Comparison of ENCODE assay signal across 8 cellular contexts in genomic region chr5:134004626-134005414, GRCh38. TPM values are rescaled to one million over a fixed set of nuclear protein-coding genes. Genes with fewer than 3 reads are reported as not detected.
DNase-seq lines count a peak whose midpoint lies in the region; ATAC-seq and TF ChIP-seq lines count a peak whose summit lies in the region.

VDAC1 (minus strand) TSS chr5:134004975; CDS start chr5:133993012, 11,963 bp downstream.

- H2BK5ac ChIP-seq in mesendoderm (ENCODE audit: low read length): peak within 1 kb of the TSS; percentile 93

- H3K36me3 ChIP-seq in BE2C: peaks cover 33% of the 10 kb centered on the region
- H3K36me3 ChIP-seq in mesendoderm (ENCODE audit: control insufficient read depth, insufficient read depth, low read length): peaks cover 3% of the 10 kb centered on the region

- H3K27me3 Mint-ChIP-seq in effector memory CD8-positive, alpha-beta T cell: no peaks in the 10 kb centered on the region

- peak within 1 kb of the TSS; percentile 99 for H3K4ac ChIP-seq in mesendoderm (ENCODE audit: low read depth, low read length)

- POLR2A ChIA-PET in activated CD8-positive, alpha-beta memory T cell treated with anti-CD3 and anti-CD28 coated beads for 36 hours (lab: Charles Lee): interaction anchor here (0.9 to 1.4 kb wide), 9 partner anchors 11 to 1042 kb away, joined by 3 to 8 read pairs (median 4); partner anchors contain the start of genes PPP2CA and SKP1

- peaks cover 30 to 41% of the 10 kb centered on the region in 2 donors for H3K4me1 Mint-ChIP-seq in effector memory CD8-positive, alpha-beta T cell (ENCODE audit: low read depth in 2 of 2)

- H3K4me2 ChIP-seq in mesendoderm (ENCODE audit: low read length): peak within 1 kb of the TSS; percentile 90

- H2BK15ac ChIP-seq in mesendoderm (replicated peaks; ENCODE audit: low read depth): no peak within 1 kb of the TSS

- TF ChIP-seq CTCF in BE2C (IDR thresholded peaks at IDR 0.05; ENCODE audit: low read depth, low read length): peak; percentile 5; the same call in 1 of the 2 replicates

- H3K79me2 ChIP-seq in mesendoderm (ENCODE audit: control insufficient read depth, insufficient read depth, low read length): peaks cover 49% of the 10 kb centered on the region

- H3K36me3 Mint-ChIP-seq in effector memory CD8-positive, alpha-beta T cell (ENCODE audit: insufficient read depth): peaks cover 41% of the 10 kb centered on the region

- CTCF ChIA-PET in activated CD8-positive, alpha-beta memory T cell treated with anti-CD3 and anti-CD28 coated beads for 36 hours (lab: Charles Lee): interaction anchor here (0.9 to 5.5 kb wide), 5 partner anchors 12 to 136 kb away, joined by 3 to 28 read pairs (median 3); no protein-coding TSS in a partner anchor

- ATAC-seq in GM19035 (IDR thresholded peaks at IDR 0.05; ENCODE audit: unreplicated experiment) (peak; percentile 78), HG03342 (IDR thresholded peaks at IDR 0.05; ENCODE audit: unreplicated experiment) (peak; percentile 74)
- ATAC-seq in effector memory CD8-positive, alpha-beta T cell (replicated peaks): peak; percentile 71

- H3K4me3 Mint-ChIP-seq in effector memory CD8-positive, alpha-beta T cell: peak within 1 kb of the TSS; percentile 77 to 86

- peak within 1 kb of the TSS; percentile 59 for H4K8ac ChIP-seq in mesendoderm (ENCODE audit: low read depth, low read length)

- no peak within 1 kb of the TSS for H2AK5ac ChIP-seq in mesendoderm (ENCODE audit: low read length)

- peak within 1 kb of the TSS; percentile 97 for H3K18ac ChIP-seq in mesendoderm (ENCODE audit: low read length)

- H3K27ac ChIP-seq in mesendoderm (ENCODE audit: low read depth, low read length): peak within 1 kb of the TSS; percentile 97

- peak within 1 kb of the TSS; percentile 98 for H3K9ac ChIP-seq in mesendoderm (ENCODE audit: low read length)

- H3K56ac ChIP-seq in mesendoderm (ENCODE audit: low read length): peak within 1 kb of the TSS; percentile 98

- H3K27ac Mint-ChIP-seq in effector memory CD8-positive, alpha-beta T cell: peak within 1 kb of the TSS; percentile 95 to 96

- H3K4me1 ChIP-seq in BE2C: peaks cover 22% of the 10 kb centered on the region
- H3K4me1 ChIP-seq in mesendoderm (ENCODE audit: control insufficient read depth, low read depth, low read length): peaks cover 15% of the 10 kb centered on the region

- peak within 1 kb of the TSS; percentile 99 for H3K23ac ChIP-seq in mesendoderm (ENCODE audit: low read length)

- H3K4me3 ChIP-seq in BE2C (ENCODE audit: low read depth, low read length) (peak within 1 kb of the TSS; percentile 97), mesendoderm (ENCODE audit: low read length) (peak within 1 kb of the TSS; percentile 91)

- DNase-seq in BE2C (peak; percentile 87), NCI-H748 treated with DMSO at 0.1 percent for 48 hours (lab: John Stamatoyannopoulos, UW) (peak; percentile 59), mesendoderm (peak; percentile 89)
- peak; percentile 82 to 85 (median 84) for DNase-seq in effector memory CD8-positive, alpha-beta T cell
- DNase-seq in stimulated activated CD8-positive, alpha-beta memory T cell treated with anti-CD3 and anti-CD28 coated beads, Interleukin-15, amount 100 ng/mL, for 24 hours (ENCODE audit: low read depth): peak; percentile 53

- no peaks in the 10 kb centered on the region for H3K9me3 Mint-ChIP-seq in effector memory CD8-positive, alpha-beta T cell

- H3K9me3 ChIP-seq in BE2C: no peaks in the 10 kb centered on the region

- no peaks in the 10 kb centered on the region for H3K27me3 ChIP-seq in BE2C
- no peaks in the 10 kb centered on the region for H3K27me3 ChIP-seq in mesendoderm (ENCODE audit: insufficient read depth, low read length, poor library complexity)

- no peak within 1 kb of the TSS for H4K5ac ChIP-seq in mesendoderm (ENCODE audit: low read length)

- no CpG with 5 or more reads among the region's 95 CpGs for WGBS in mesendoderm (ENCODE audit: extremely low coverage, insufficient coverage, low lambda C conversion rate)

- peaks cover 4% of the 10 kb centered on the region for H3K79me1 ChIP-seq in mesendoderm (ENCODE audit: low read length)

- peak within 1 kb of the TSS; percentile 55 for H2BK120ac ChIP-seq in mesendoderm (ENCODE audit: low read depth, low read length)

RNA-seq across cellular contexts. Expression of gene VDAC1, which starts in this region (rescaled TPM):
- polyA plus RNA-seq in BE2C (2012; ENCODE audit: insufficient read depth, insufficient read length, low read depth): 273 TPM
- 100 to 1,000 TPM; 488 to 491 TPM for total RNA-seq in activated CD8-positive, alpha-beta memory T cell treated with anti-CD3 and anti-CD28 coated beads for 36 hours
- polyA plus RNA-seq in mesendoderm (2013, experiment 1 of 2): 244 TPM
- polyA plus RNA-seq in mesendoderm (2013, experiment 2 of 2): 252 TPM

Comparison
In these comparisons a context has a peak if more than half of its experiments do, and no peak if none do; other contexts are left out.
1. Peak in every context shown above with its lines: DNase-seq, ATAC-seq, H3K4me3 ChIP-seq and H3K27ac ChIP-seq.